In genomic region chr6:37323568-37323967, GRCh38 we compare ENCODE assay signal across 12 cellular contexts. TPM values are rescaled to one million over a fixed set of nuclear protein-coding genes. Genes with fewer than 3 reads are reported as not detected.
A peak's percentile ranks its signal among the peaks of the same experiment; 100 is the strongest.
DNase-seq lines count a peak whose midpoint lies in the region; FAIRE-seq and TF ChIP-seq lines count a peak whose summit lies in the region.
"Had no signal": no experiment of that assay in that cellular context is flagged by ENCODE, and none has a peak within 500 bp of the region (broad histone marks: within the 10 kb centered on the region; RNA-seq: fewer than 3 reads in every experiment).

No MANE protein-coding gene starts in this region.

- peak overlapping the region; percentile 28 for H3K4me2 ChIP-seq in astrocyte (ENCODE audit: low read length)

- H3K4me3 ChIP-seq in astrocyte (ENCODE audit: insufficient read depth, low read depth, low read length): no peak overlapping the region

- no peaks in the 10 kb centered on the region for H3K27me3 ChIP-seq in astrocyte (ENCODE audit: insufficient read depth, low read length)

- POLR2A ChIA-PET in RWPE1 (lab: Yijun Ruan, JAX; ENCODE audit: low non-redundant PET): no interaction called here

- H3K9me3 Mint-ChIP-seq in astrocyte (ENCODE audit: unreplicated experiment): no peaks in the 10 kb centered on the region
- H3K9me3 Mint-ChIP-seq: activated naive CD4-positive, alpha-beta T cell treated with anti-CD3 and anti-CD28 coated beads, Interleukin-2, amount 50 U/mL, for 72 hours had no signal

- TF ChIP-seq CTCF in astrocyte (IDR thresholded peaks at IDR 0.05; ENCODE audit: insufficient read depth, low read depth, low read length) (no peak), RWPE1 (conservative IDR thresholded peaks at IDR 0.05; ENCODE audit: low read depth) (no peak)

- H4K20me1 ChIP-seq in astrocyte (ENCODE audit: insufficient read depth, low read length): peaks cover 26% of the 10 kb centered on the region

- peak; percentile 86 for DNase-seq in DMS79 treated with DMSO at 0.1 percent for 48 hours (lab: John Stamatoyannopoulos, UW)
- peak; percentile 45 for DNase-seq in NCI-H1105 treated with DMSO at 0.1 percent for 48 hours (lab: John Stamatoyannopoulos, UW)
- no peak for DNase-seq in astrocyte (ENCODE audit: low read depth)
- DNase-seq in medulla oblongata (ENCODE audit: extremely low spot score): peak; percentile 53
- no peak for DNase-seq in RWPE1 (ENCODE audit: low spot score)
- DNase-seq in AML-193 (lab: John Stamatoyannopoulos, UW): no peak
- DNase-seq in hepatic stellate cell (ENCODE audit: low spot score): no peak
- no peak for DNase-seq in urothelium cell line (ENCODE audit: low spot score)
- DNase-seq: activated CD4-positive, CD25-positive, alpha-beta regulatory T cell treated with anti-CD3 and anti-CD28 coated beads, Interleukin-2, amount 50 U/mL, for 72 hours; DMS153; effector memory CD4-positive, alpha-beta T cell had no signal

- CTCF ChIA-PET in RWPE1 (lab: Yijun Ruan, JAX): interaction anchor here (0.6 kb wide), 1 partner anchor 67 kb away, joined by 3 read pairs; no protein-coding TSS in a partner anchor

- H3K4me1 Mint-ChIP-seq in astrocyte (ENCODE audit: low read depth, unreplicated experiment): peaks cover 19% of the 10 kb centered on the region

- H3K36me3 Mint-ChIP-seq in astrocyte (ENCODE audit: low read depth, unreplicated experiment): peaks cover 4% of the 10 kb centered on the region
- H3K36me3 Mint-ChIP-seq: activated naive CD4-positive, alpha-beta T cell treated with anti-CD3 and anti-CD28 coated beads, Interleukin-2, amount 50 U/mL, for 72 hours had no signal

- no peaks in the 10 kb centered on the region for H3K27me3 Mint-ChIP-seq in astrocyte (ENCODE audit: low read depth, unreplicated experiment)

- peaks cover 15% of the 10 kb centered on the region for H3K4me1 ChIP-seq in astrocyte (ENCODE audit: insufficient read depth, low read length)

- H3K9me3 ChIP-seq in astrocyte (ENCODE audit: insufficient read depth, low read depth, low read length): no peaks in the 10 kb centered on the region

- no peak overlapping the region for H2AFZ ChIP-seq in astrocyte (ENCODE audit: low read depth, low read length)

- no peak overlapping the region for H3K4me3 Mint-ChIP-seq in astrocyte (ENCODE audit: unreplicated experiment)

- H3K27ac ChIP-seq in astrocyte (ENCODE audit: low read depth, low read length) (no peak overlapping the region), RWPE1 (no peak overlapping the region)

- no peak overlapping the region for H3K27ac Mint-ChIP-seq in astrocyte (ENCODE audit: unreplicated experiment)

- no peak overlapping the region for H3K9ac ChIP-seq in astrocyte (ENCODE audit: low read length)

- H3K79me2 ChIP-seq in astrocyte (ENCODE audit: insufficient read depth, low read length): no peaks in the 10 kb centered on the region

- peaks cover 16% of the 10 kb centered on the region for H3K36me3 ChIP-seq in astrocyte (ENCODE audit: insufficient read depth, low read length)

- no peak for FAIRE-seq in astrocyte (lab: Jason Lieb, UNC)
- FAIRE-seq in urothelium cell line (lab: Jason Lieb, UNC): no peak

RNA-seq across cellular contexts. Expression of gene RNF8, which starts 30.2 kb away (rescaled TPM):
- total RNA-seq in astrocyte: 22.4 and 25.1 TPM in 2 replicates

Comparison
In these comparisons a context has a peak if more than half of its experiments do, and no peak if none do; other contexts are left out.
1. DNase-seq: peak in DMS79 treated with DMSO at 0.1 percent for 48 hours (single experiment), NCI-H1105 treated with DMSO at 0.1 percent for 48 hours (single experiment) and medulla oblongata (single experiment); none in astrocyte (single experiment), RWPE1 (single experiment), AML-193 (0 of 2), hepatic stellate cell (single experiment) and urothelium cell line (single experiment).